6 cellular contexts compared by ENCODE assay signal in genomic region chr17:44069974-44070454, GRCh38. TPM values are rescaled to one million over a fixed set of nuclear protein-coding genes. Genes with fewer than 3 reads are reported as not detected.
A peak's percentile ranks its signal among the peaks of the same experiment; 100 is the strongest.
DNase-seq lines count a peak whose midpoint lies in the region; ATAC-seq, FAIRE-seq and TF ChIP-seq lines count a peak whose summit lies in the region.

No MANE protein-coding gene starts in this region.

- H3K27me3 Mint-ChIP-seq in activated CD4-positive, alpha-beta T cell treated with anti-CD3 and anti-CD28 coated beads for 36 hours = no peaks in the 10 kb centered on the region
- H3K27me3 Mint-ChIP-seq in activated B cell treated with CpG ODN at 0.5 μM for 24 hours = no peaks in the 10 kb centered on the region

- CTCF ChIA-PET in activated CD4-positive, alpha-beta T cell treated with anti-CD3 and anti-CD28 coated beads for 36 hours (lab: Charles Lee) = interaction anchor here (0.5 to 0.8 kb wide), 4 partner anchors 46 to 678 kb away, joined by 3 read pairs; partner anchors contain the start of gene HDAC5
- CTCF ChIA-PET in activated B cell treated with CpG ODN at 0.5 μM for 24 hours (lab: Charles Lee) = interaction anchor here (0.7 to 1.3 kb wide), 3 partner anchors 14 to 140 kb away, joined by 3 to 4 read pairs (median 3); no protein-coding TSS in a partner anchor

- intact Hi-C loops in activated CD4-positive, alpha-beta T cell treated with anti-CD3 and anti-CD28 coated beads for 36 hours (cut with DNase I, micrococcal nuclease) = loop anchor here (1.0 to 5.0 kb wide), 10 partner anchors 17 to 433 kb away; partner anchors contain the start of genes HDAC5 (in 2 of the 2), DUSP3 (in 1 of the 2), GPATCH8 (in 1 of the 2) and HROB (in 1 of the 2)
- intact Hi-C loops in activated B cell treated with CpG ODN at 0.5 μM for 24 hours (cut with micrococcal nuclease) = loop anchor here (1.0 to 5.0 kb wide), 7 partner anchors 53 to 277 kb away; partner anchors contain the start of genes GRN, HDAC5, HROB and SLC25A39

- peak overlapping the region; percentile 98 for H3K27ac Mint-ChIP-seq in activated CD4-positive, alpha-beta T cell treated with anti-CD3 and anti-CD28 coated beads for 36 hours
- H3K27ac Mint-ChIP-seq in activated B cell treated with CpG ODN at 0.5 μM for 24 hours = peak overlapping the region; percentile 95

- peak overlapping the region; percentile 93 for H3K4me3 Mint-ChIP-seq in activated CD4-positive, alpha-beta T cell treated with anti-CD3 and anti-CD28 coated beads for 36 hours
- peak overlapping the region; percentile 97 for H3K4me3 Mint-ChIP-seq in activated B cell treated with CpG ODN at 0.5 μM for 24 hours

- peaks cover 8% of the 10 kb centered on the region for H3K36me3 Mint-ChIP-seq in activated CD4-positive, alpha-beta T cell treated with anti-CD3 and anti-CD28 coated beads for 36 hours (ENCODE audit: low read depth)
- H3K36me3 Mint-ChIP-seq in activated B cell treated with CpG ODN at 0.5 μM for 24 hours (ENCODE audit: low read depth) = peaks cover 15% of the 10 kb centered on the region

- POLR2A ChIA-PET in activated CD4-positive, alpha-beta T cell treated with anti-CD3 and anti-CD28 coated beads for 36 hours (lab: Charles Lee) = interaction anchor here (1.1 to 1.5 kb wide), 2 partner anchors 10 to 53 kb away, joined by 3 to 11 read pairs; partner anchors contain the start of gene HDAC5
- POLR2A ChIA-PET in activated B cell treated with CpG ODN at 0.5 μM for 24 hours (lab: Charles Lee) = interaction anchor here (0.6 to 4.3 kb wide), 13 partner anchors 30 to 1387 kb away, joined by 3 to 30 read pairs (median 5); partner anchors contain the start of genes HDAC5 and TMEM101

- no peak for TF ChIP-seq CTCF in activated B cell treated with CpG ODN at 0.5 μM for 24 hours (IDR thresholded peaks at IDR 0.05)

- H3K27ac ChIP-seq in layer of hippocampus (ENCODE audit: low read depth, low read length) = peak overlapping the region; percentile 73

- H3K9me3 Mint-ChIP-seq in activated CD4-positive, alpha-beta T cell treated with anti-CD3 and anti-CD28 coated beads for 36 hours (ENCODE audit: low read depth) = no peaks in the 10 kb centered on the region
- no peaks in the 10 kb centered on the region for H3K9me3 Mint-ChIP-seq in activated B cell treated with CpG ODN at 0.5 μM for 24 hours

- H3K27me3 ChIP-seq in layer of hippocampus (ENCODE audit: control insufficient read depth, insufficient read depth, low read length) = no peaks in the 10 kb centered on the region

- H3K4me1 Mint-ChIP-seq in activated CD4-positive, alpha-beta T cell treated with anti-CD3 and anti-CD28 coated beads for 36 hours = peaks cover 35% of the 10 kb centered on the region
- peaks cover 47% of the 10 kb centered on the region for H3K4me1 Mint-ChIP-seq in activated B cell treated with CpG ODN at 0.5 μM for 24 hours

- no peak for FAIRE-seq in urothelium cell line (lab: Jason Lieb, UNC)

- peak; percentile 25 for DNase-seq in activated CD4-positive, alpha-beta T cell treated with anti-CD3 and anti-CD28 coated beads for 36 hours
- DNase-seq in activated CD4-positive, alpha-beta T cell treated with anti-CD3 and anti-CD28 coated beads for 4 hours = no peak
- DNase-seq in activated B cell treated with CpG ODN at 0.5 μM for 24 hours (no peak), urothelium cell line (ENCODE audit: low spot score) (no peak), NCI-H1694 (lab: John Stamatoyannopoulos, UW) (no peak)

- no peak for ATAC-seq in activated CD4-positive, alpha-beta T cell treated with anti-CD3 and anti-CD28 coated beads for 36 hours
- ATAC-seq in activated B cell treated with CpG ODN at 0.5 μM for 24 hours (ENCODE audit: low read depth) = no peak

RNA-seq across cellular contexts. Expression of gene G6PC3, which starts 0.5 kb away (rescaled TPM):
- total RNA-seq in activated CD4-positive, alpha-beta T cell treated with anti-CD3 and anti-CD28 coated beads for 36 hours = 10 to 100 TPM; 21.3 to 22.0 TPM
- 30.9 and 35.2 TPM in 2 replicates for total RNA-seq in activated B cell treated with CpG ODN at 0.5 μM for 24 hours

RNA-seq across cellular contexts. Expression of gene LSM12, which starts 3.5 kb away (rescaled TPM):
- total RNA-seq in activated CD4-positive, alpha-beta T cell treated with anti-CD3 and anti-CD28 coated beads for 36 hours = 100 to 1,000 TPM in 1 of 2 experiments, 10 to 100 TPM in 1; 93.1 to 102 TPM
- total RNA-seq in activated B cell treated with CpG ODN at 0.5 μM for 24 hours = 57.3 and 68.7 TPM in 2 replicates

RNA-seq across cellular contexts. Expression of gene HDAC5, which starts 53.4 kb away (rescaled TPM):
- total RNA-seq in activated CD4-positive, alpha-beta T cell treated with anti-CD3 and anti-CD28 coated beads for 36 hours = 10 to 100 TPM; 16.5 to 22.0 TPM
- total RNA-seq in activated B cell treated with CpG ODN at 0.5 μM for 24 hours = 28.4 and 35.1 TPM in 2 replicates

RNA-seq across cellular contexts. Expression of gene TMEM101, which starts 55.3 kb away (rescaled TPM):
- 10 to 100 TPM; 17.6 to 22.7 TPM for total RNA-seq in activated CD4-positive, alpha-beta T cell treated with anti-CD3 and anti-CD28 coated beads for 36 hours
- total RNA-seq in activated B cell treated with CpG ODN at 0.5 μM for 24 hours = 23.0 and 24.6 TPM in 2 replicates
